In genomic region chr3:171183042-171183441, GRCh38 we compare ENCODE assay signal across 11 cellular contexts.
DNase-seq lines count a peak whose midpoint lies in the region; ATAC-seq and TF ChIP-seq lines count a peak whose summit lies in the region.
"Had no signal": no experiment of that assay in that cellular context is flagged by ENCODE, and none has a peak within 500 bp of the region (broad histone marks: within the 10 kb centered on the region; RNA-seq: fewer than 3 reads in every experiment).

No MANE protein-coding gene starts in this region.

- ATAC-seq in GM19351 (IDR thresholded peaks at IDR 0.05; ENCODE audit: unreplicated experiment): no peak

- H3K27ac Mint-ChIP-seq in CD14-positive monocyte: no peak overlapping the region
- H3K27ac Mint-ChIP-seq: naive B cell had no signal

- peaks cover 23% of the 10 kb centered on the region for H3K4me1 Mint-ChIP-seq in CD14-positive monocyte
- H3K4me1 Mint-ChIP-seq: naive B cell had no signal

- TF ChIP-seq CTCF in AG04449 (IDR thresholded peaks at IDR 0.05; ENCODE audit: insufficient read depth, low read length, missing control alignments) (peak; percentile 37), ascending aorta (IDR thresholded peaks at IDR 0.05) (no peak), CD14-positive monocyte (IDR thresholded peaks at IDR 0.05) (no peak)

- no peaks in the 10 kb centered on the region for H3K9me3 ChIP-seq in ascending aorta

- H3K27ac ChIP-seq in layer of hippocampus (ENCODE audit: low read depth, low read length) (peak overlapping the region; percentile 16), ascending aorta (no peak overlapping the region)

- intact Hi-C loops in ascending aorta (cut with DNase I) (loop anchor here (10.0 kb wide), 1 partner anchor 382 kb away; no protein-coding TSS in a partner anchor), CD14-positive monocyte (cut with micrococcal nuclease) (no loop called here)

- peaks cover 0 to 9% of the 10 kb centered on the region in 2 donors for H3K4me1 ChIP-seq in ascending aorta

- H3K36me3 ChIP-seq in ascending aorta: no peaks in the 10 kb centered on the region

- no peak overlapping the region for H3K4me3 ChIP-seq in AG04449 (ENCODE audit: low read depth, low read length)
- no peak overlapping the region for H3K4me3 ChIP-seq in ascending aorta

- H3K36me3 Mint-ChIP-seq in CD14-positive monocyte: no peaks in the 10 kb centered on the region
- H3K36me3 Mint-ChIP-seq: naive B cell had no signal

- CTCF ChIA-PET in AG04449 (lab: Yijun Ruan, JAX): interaction anchor here (0.5 to 3.8 kb wide), 9 partner anchors 15 to 383 kb away, joined by 3 to 23 read pairs (median 4); no protein-coding TSS in a partner anchor

- H3K27me3 ChIP-seq in layer of hippocampus (ENCODE audit: control insufficient read depth, insufficient read depth, low read length): no peaks in the 10 kb centered on the region
- H3K27me3 ChIP-seq in ascending aorta: no peaks in the 10 kb centered on the region

- POLR2A ChIA-PET in AG04449 (lab: Yijun Ruan, JAX): no interaction called here

- DNase-seq in AG04449 (ENCODE audit: low read depth, low spot score) (no peak), HuH-7 (ENCODE audit: low spot score) (peak; percentile 21), amniotic epithelial cell (ENCODE audit: low read depth) (peak; percentile 71), ascending aorta (ENCODE audit: low spot score in 2 of 2) (no peak), CD14-positive monocyte (ENCODE audit: low spot score) (no peak)
- no peak for DNase-seq in stimulated activated CD4-positive, alpha-beta T cell treated with anti-CD3 and anti-CD28 coated beads, Interleukin-15, amount 100 ng/mL, for 24 hours
- DNase-seq: DND-41, naive B cell, NCI-H524 treated with DMSO at 0.1 percent for 48 hours had no signal

- H3K27me3 Mint-ChIP-seq in CD14-positive monocyte (ENCODE audit: low read depth in 3 of 3): no peaks in the 10 kb centered on the region
- H3K27me3 Mint-ChIP-seq: naive B cell had no signal

- H3K4me3 Mint-ChIP-seq in CD14-positive monocyte: no peak overlapping the region
- H3K4me3 Mint-ChIP-seq: naive B cell had no signal

- H3K9me3 Mint-ChIP-seq in CD14-positive monocyte: peaks cover 0 to 4% (median 2%) of the 10 kb centered on the region in 7 donors
- H3K9me3 Mint-ChIP-seq: naive B cell had no signal

Comparison
In these comparisons a context has a peak if more than half of its experiments do, and no peak if none do; other contexts are left out.
1. DNase-seq: peak in HuH-7 (single experiment) and amniotic epithelial cell (single experiment); none in AG04449 (single experiment), ascending aorta (0 of 2), stimulated activated CD4-positive, alpha-beta T cell treated with anti-CD3 and anti-CD28 coated beads, Interleukin-15, amount 100 ng/mL, for 24 hours (single experiment) and CD14-positive monocyte (single experiment).